Comparison of ENCODE assay signal across 33 cellular contexts in the genomic region with DNA sequence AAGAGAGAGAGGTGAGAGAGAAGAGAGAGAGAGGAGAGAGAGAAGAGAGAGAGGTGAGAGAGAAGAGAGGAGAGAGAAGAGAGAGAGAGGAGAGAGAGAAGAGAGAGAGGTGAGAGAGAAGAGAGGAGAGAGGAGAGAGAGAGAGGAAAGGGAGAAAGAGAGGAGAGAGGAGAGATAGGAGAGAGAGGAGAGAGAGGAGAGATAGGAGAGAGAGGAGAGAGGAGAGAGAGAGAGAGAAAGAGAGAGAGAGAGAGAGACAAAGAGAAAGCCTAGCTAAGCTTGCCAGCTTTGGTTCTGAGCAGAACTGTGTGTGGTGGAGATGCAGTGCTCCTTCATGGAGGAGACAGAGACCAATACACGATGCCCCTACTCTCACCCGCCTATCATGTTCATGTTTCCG.
"Had no signal": no experiment of that assay in that cellular context is flagged by ENCODE, and none has a peak within 500 bp of the region (broad histone marks: within the 10 kb centered on the region; RNA-seq: fewer than 3 reads in every experiment).

No MANE protein-coding gene starts in this region.

- FAIRE-seq: astrocyte, bronchial epithelial cell, TTC549 had no signal

- DNase-seq: activated B cell treated with CpG ODN at 0.5 μM for 24 hours; activated CD4-positive, alpha-beta memory T cell treated with anti-CD3 and anti-CD28 coated beads for 36 hours; activated CD4-positive, alpha-beta T cell treated with anti-CD3 and anti-CD28 coated beads for 4 hours; activated CD4-positive, alpha-beta T cell treated with anti-CD3 and anti-CD28 coated beads, Interleukin-2, amount 50 U/mL, for 1 hour; activated CD4-positive, alpha-beta T cell treated with anti-CD3 and anti-CD28 coated beads, Interleukin-2, amount 50 U/mL, for 4 hours; activated CD4-positive, CD25-positive, alpha-beta regulatory T cell treated with anti-CD3 and anti-CD28 coated beads, Interleukin-2, amount 50 U/mL, for 72 hours; activated CD8-positive, alpha-beta memory T cell treated with anti-CD3 and anti-CD28 coated beads, Interleukin-2, amount 50 U/mL, for 4 hours; activated CD8-positive, alpha-beta T cell treated with anti-CD3 and anti-CD28 coated beads for 36 hours; activated effector memory CD4-positive, alpha-beta T cell treated with anti-CD3 and anti-CD28 coated beads, Interleukin-2, amount 50 U/mL, for 16 hours; activated gamma-delta T cell treated with Interleukin-2 at 50 U/mL for 16 hours; activated naive CD4-positive, alpha-beta T cell; activated naive CD4-positive, alpha-beta T cell treated with anti-CD3 and anti-CD28 coated beads for 36 hours; activated naive CD4-positive, alpha-beta T cell treated with anti-CD3 and anti-CD28 coated beads, Interleukin-2, amount 50 U/mL, for 16 hours; activated naive CD8-positive, alpha-beta T cell treated with anti-CD3 and anti-CD28 coated beads for 36 hours; activated T-cell treated with anti-CD3 and anti-CD28 coated beads for 4 hours; activated T-cell treated with anti-CD3 and anti-CD28 coated beads, Interleukin-2, amount 50 U/mL, for 1 hour; activated T-cell treated with anti-CD3 and anti-CD28 coated beads, Interleukin-2, amount 50 U/mL, for 4 hours; activated T-cell treated with anti-CD3 and anti-CD28 coated beads, Interleukin-2, amount 50 U/mL, for 72 hours; adrenal gland; amniotic stem cell; aorta; body of pancreas; brain microvascular endothelial cell; caudate nucleus; SW 1271; T-helper 1 cell; T-helper 2 cell; T-helper 9 cell had no signal

- H3K9me3 ChIP-seq: adrenal gland, body of pancreas had no signal

- H3K4me3 ChIP-seq: adrenal gland, body of pancreas, cardiac muscle cell had no signal

- H3K27ac ChIP-seq: adrenal gland, body of pancreas, brain microvascular endothelial cell, cardiac muscle cell, VCaP had no signal

- H3K36me3 ChIP-seq: adrenal gland, brain microvascular endothelial cell, cardiac muscle cell had no signal

- H3K27me3 ChIP-seq: adrenal gland, body of pancreas, brain microvascular endothelial cell had no signal

- H3K4me1 ChIP-seq: adrenal gland, body of pancreas had no signal
